In the genomic region with DNA sequence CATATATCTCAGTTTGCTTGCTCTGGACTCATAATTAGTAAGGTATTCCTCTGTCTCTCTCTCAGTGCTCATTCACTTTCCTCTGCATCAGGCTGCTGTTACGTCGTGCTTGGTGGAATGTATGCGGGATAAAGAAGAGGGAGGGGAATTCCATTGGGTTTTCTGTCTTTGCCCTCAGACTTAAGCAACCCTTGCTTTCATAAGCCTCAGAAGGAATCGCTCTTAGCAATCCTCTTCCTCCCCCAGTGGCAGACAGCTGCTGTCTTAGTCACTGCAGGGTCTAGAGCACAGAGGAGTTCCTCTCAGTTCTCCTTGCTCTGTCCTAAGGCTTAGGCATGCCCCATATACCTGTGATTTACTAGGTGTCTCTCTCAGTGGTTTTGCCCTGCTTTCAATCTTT, we compare ENCODE assay signal across 8 cellular contexts. TPM values are rescaled to one million over a fixed set of nuclear protein-coding genes. Genes with fewer than 3 reads are reported as not detected.
A peak's percentile ranks its signal among the peaks of the same experiment; 100 is the strongest.
DNase-seq lines count a peak whose midpoint lies in the region; ATAC-seq and TF ChIP-seq lines count a peak whose summit lies in the region.

No MANE protein-coding gene starts in this region.

- no peak overlapping the region for H3K4me2 ChIP-seq in PC-3 (ENCODE audit: low read length)

- H3K4me3 ChIP-seq in PC-3 (ENCODE audit: low read length) = no peak overlapping the region

- no peak overlapping the region for H3K9ac ChIP-seq in PC-3 (ENCODE audit: low read length)

- intact Hi-C loops in PC-3 (cut with micrococcal nuclease) = no loop called here

- no peaks in the 10 kb centered on the region for H3K36me3 ChIP-seq in PC-3 (ENCODE audit: low read depth, low read length)

- no peaks in the 10 kb centered on the region for H3F3A ChIP-seq in PC-3 (ENCODE audit: low read length, unreplicated experiment)

- POLR2A ChIA-PET in PC-3 (lab: Charles Lee; ENCODE audit: unreplicated experiment) = no interaction called here

- H3K4me1 ChIP-seq in PC-3 (ENCODE audit: insufficient read depth, low read length) = no peaks in the 10 kb centered on the region

- DNase-seq in ELF-1 (ENCODE audit: low read depth, low spot score) = peak; percentile 70
- DNase-seq in fibroblast of the conjunctiva (ENCODE audit: low read depth) = peak; percentile 47
- DNase-seq in PC-3 = no peak
- no peak for DNase-seq in NCI-H1417 treated with DMSO at 0.1 percent for 48 hours (lab: John Stamatoyannopoulos, UW)
- no peak for DNase-seq in DMS 273 (lab: John Stamatoyannopoulos, UW; ENCODE audit: unreplicated experiment)
- no peak for DNase-seq in H4 (ENCODE audit: low spot score)

- no peaks in the 10 kb centered on the region for H3K27me3 ChIP-seq in PC-3 (ENCODE audit: low read length)

- H3K9me3 ChIP-seq in PC-3 (ENCODE audit: low read length) = no peaks in the 10 kb centered on the region

- H4K20me1 ChIP-seq in PC-3 (ENCODE audit: low read length) = no peaks in the 10 kb centered on the region

- CTCF ChIA-PET in PC-3 (lab: Charles Lee) = no interaction called here

- ATAC-seq in GM21367 (IDR thresholded peaks at IDR 0.05; ENCODE audit: unreplicated experiment) (peak; percentile 91), HG03460 (IDR thresholded peaks at IDR 0.05; ENCODE audit: unreplicated experiment) (peak; percentile 96), PC-3 (no peak)

- no peak overlapping the region for H2AFZ ChIP-seq in PC-3 (ENCODE audit: low read length)

- no peaks in the 10 kb centered on the region for H3K9me2 ChIP-seq in PC-3 (replicated peaks; ENCODE audit: low read length)

- TF ChIP-seq CTCF in PC-3 (conservative IDR thresholded peaks at IDR 0.05; ENCODE audit: low read depth, low read length) = no peak

- H3K27ac ChIP-seq in PC-3 (ENCODE audit: low read length) = no peak overlapping the region

- BruUV-seq in PC-3 (replicated peaks; lab: Mats Ljungman, UMichigan) = no TSS peak

- H3K79me2 ChIP-seq in PC-3 (ENCODE audit: low read length) = no peaks in the 10 kb centered on the region

RNA-seq across cellular contexts. Expression of a gene that starts 19.1 kb away (rescaled TPM):
- not detected in 2 replicates for total RNA-seq in PC-3 (2014; rRNA removed)
- not detected in 2 replicates for total RNA-seq in H4 (2014; rRNA removed; shearing (Covaris generic))

RNA-seq across cellular contexts. Expression of a gene that starts 52.2 kb away (rescaled TPM):
- total RNA-seq in PC-3 (2014; rRNA removed) = 5.1 and 6.9 TPM in 2 replicates
- total RNA-seq in H4 (2014; rRNA removed; shearing (Covaris generic)) = 12.3 and 17.0 TPM in 2 replicates

Comparison
In these comparisons a context has a peak if more than half of its experiments do, and no peak if none do; other contexts are left out.
1. DNase-seq: peak in ELF-1 (single experiment) and fibroblast of the conjunctiva (single experiment); none in PC-3 (single experiment), NCI-H1417 treated with DMSO at 0.1 percent for 48 hours (single experiment), DMS 273 (single experiment) and H4 (single experiment).